1 cellular context compared by ENCODE assay signal in genomic region chr3:156763931-156764720, GRCh38.
TF ChIP-seq lines count a peak whose summit lies in the region.

No MANE protein-coding gene starts in this region.

TF ChIP-seq in HEK293, 187 proteins besides CTCF, POLR2A, EP300 and RAD21 (continued from another document):
- peak; percentile 41; the same call in 1 of the 2 replicates for TF ChIP-seq PRDM10 (tag by site-specific recombination; IDR thresholded peaks at IDR 0.05)
TF ChIP-seq in HEK293: peak in this region for 2.
